ENCODE assay signal across 1 cellular context in the genomic region with DNA sequence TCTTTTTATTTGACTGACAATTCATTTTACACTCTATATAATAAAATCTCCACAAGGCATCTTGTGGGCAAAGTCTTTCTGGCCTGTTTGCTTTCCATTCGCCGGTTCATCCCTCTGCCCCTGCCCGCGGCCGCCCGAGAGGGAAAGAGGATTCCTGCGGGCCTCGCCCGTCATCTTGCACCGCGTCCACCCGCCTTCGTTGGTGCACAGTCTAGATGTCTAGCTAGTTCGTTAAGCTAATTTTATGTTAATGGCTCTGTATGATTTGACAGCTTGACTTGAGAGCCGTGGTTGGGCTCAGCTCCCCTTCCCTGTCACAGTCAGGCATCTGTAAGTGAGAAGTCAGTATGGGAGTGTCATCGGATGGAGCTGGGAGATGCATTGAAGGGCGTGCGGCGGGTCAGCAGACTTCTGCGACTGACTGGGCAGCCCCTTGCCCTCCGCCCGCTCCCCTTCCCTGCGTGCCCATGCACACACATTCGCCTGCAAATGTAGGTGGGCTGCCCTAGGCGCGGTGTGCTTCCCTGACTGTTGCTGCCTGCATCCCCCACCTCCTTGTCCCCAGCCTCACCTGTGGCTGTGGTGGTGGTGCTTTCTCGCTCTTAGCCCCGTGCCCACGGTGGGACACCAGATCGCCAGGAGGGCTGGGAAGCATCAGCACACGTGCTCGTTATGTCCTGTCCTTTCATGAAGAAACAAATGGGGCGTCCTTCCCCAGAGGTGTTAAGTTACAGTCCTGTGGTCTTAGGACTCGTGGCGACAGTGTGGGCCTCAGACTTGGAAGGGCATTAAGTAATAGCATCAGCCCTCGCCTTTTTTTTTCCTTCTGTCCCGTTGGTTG.
TF ChIP-seq lines count a peak whose summit lies in the region.

No MANE protein-coding gene starts in this region.

TF ChIP-seq in HepG2, 621 proteins besides CTCF, POLR2A, EP300 and RAD21:
- TF ChIP-seq ASH2L (IDR thresholded peaks at IDR 0.05; ENCODE audit: insufficient read length, low read depth, low read length) = no peak
- TF ChIP-seq TCF12 (IDR thresholded peaks at IDR 0.05) = no peak
- TF ChIP-seq TCF12 (CRISPR knock-in tag; IDR thresholded peaks at IDR 0.05) = no peak
- peak; percentile 65 for TF ChIP-seq AGO2 (optimal IDR thresholded peaks at IDR 0.05; ENCODE audit: low read depth, low read length)
- no peak for TF ChIP-seq ZNF747 (CRISPR knock-in tag; IDR thresholded peaks at IDR 0.05; ENCODE audit: borderline replicate concordance)
